Comparison of ENCODE assay signal across 7 cellular contexts in genomic region chr2:26846334-26846863, GRCh38. TPM values are rescaled to one million over a fixed set of nuclear protein-coding genes. Genes with fewer than 3 reads are reported as not detected.
DNase-seq lines count a peak whose midpoint lies in the region; ATAC-seq and TF ChIP-seq lines count a peak whose summit lies in the region.

No MANE protein-coding gene starts in this region.

- intact Hi-C loops in sciatic nerve (cut with DNase I): loop anchor here (5.0 kb wide), 2 partner anchors 76 to 96 kb away; no protein-coding TSS in a partner anchor

- peak; percentile 85 for DNase-seq in GM13977 (ENCODE audit: low spot score)
- DNase-seq in NCI-H1930 (lab: John Stamatoyannopoulos, UW): peak; percentile 70 to 84
- DNase-seq in T-helper 2 cell: peak in 4 of 5 experiments; percentile 23 to 69 (median 34)
- DNase-seq in astrocyte of the cerebellum (ENCODE audit: low read depth): peak; percentile 44
- DNase-seq in hypothalamus (lab: John Stamatoyannopoulos, UW): peak in 40 of 51 donors; percentile 22 to 88 (median 62)
- DNase-seq in sciatic nerve (ENCODE audit: low spot score): peak; percentile 76

- in situ Hi-C loops in GM13977 (cut with MboI; ENCODE audit: low pct_unique_long_range_greater_than_20kb, low sequenced_read_pairs, unreplicated experiment): loop anchor here (10.0 to 25.0 kb wide), 2 partner anchors 88 to 441 kb away; partner anchors contain the start of genes DNAJC5G and TRIM54
- in situ Hi-C loops in astrocyte of the cerebellum (cut with HindIII; ENCODE audit: low sequenced_read_pairs): no loop called here

- no peak overlapping the region for H3K4me3 ChIP-seq in astrocyte of the cerebellum (ENCODE audit: low read depth, low read length)

- TF ChIP-seq CTCF in GM13977 (IDR thresholded peaks at IDR 0.05; ENCODE audit: extremely low read depth, insufficient read depth, missing control alignments) (peak; percentile 76), astrocyte of the cerebellum (IDR thresholded peaks at IDR 0.05; ENCODE audit: low read depth, low read length, missing control alignments) (peak; percentile 76)

- ATAC-seq in sciatic nerve (peak; percentile 93), HG03442 (IDR thresholded peaks at IDR 0.05; ENCODE audit: unreplicated experiment) (no peak)

RNA-seq across cellular contexts. Expression of gene DPYSL5, which starts 1.5 kb away (rescaled TPM):
- not detected for total RNA-seq in sciatic nerve

Comparison
In these comparisons a context has a peak if more than half of its experiments do, and no peak if none do; other contexts are left out.
1. DNase-seq: peak in every context shown above with its lines; median percentile 85 in GM13977; 77 in NCI-H1930; 76 in sciatic nerve; 62 in hypothalamus; 44 in astrocyte of the cerebellum; 34 in T-helper 2 cell.